In the genomic region with DNA sequence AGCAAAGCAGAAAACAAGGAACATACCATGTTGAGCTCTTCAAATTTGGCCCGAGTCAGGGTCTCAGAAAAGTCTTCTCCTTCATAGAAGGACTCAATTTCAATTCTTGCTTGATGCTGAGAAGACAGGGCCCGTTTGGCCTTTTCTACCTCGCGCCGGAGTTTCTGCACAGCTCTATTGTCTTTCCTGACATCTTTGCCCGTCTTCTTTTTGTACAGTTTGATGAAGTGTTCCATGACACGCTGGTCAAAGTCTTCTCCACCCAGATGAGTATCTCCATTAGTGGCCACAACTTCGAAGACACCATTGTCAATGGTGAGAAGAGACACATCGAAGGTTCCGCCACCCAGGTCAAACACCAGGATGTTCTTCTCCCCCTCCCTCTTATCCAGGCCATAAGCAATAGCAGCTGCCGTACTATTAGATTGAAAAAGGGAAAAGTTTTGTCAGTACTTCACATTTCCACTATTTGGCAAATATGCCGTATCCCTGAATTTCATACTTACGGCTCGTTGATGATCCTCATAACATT, we compare ENCODE assay signal across 1 cellular context.
TF ChIP-seq lines count a peak whose summit lies in the region.

No MANE protein-coding gene starts in this region.

TF ChIP-seq in K562, 482 proteins besides CTCF, POLR2A, EP300 and RAD21 (continued from another document and continues in another):
- TF ChIP-seq, protein P1, sequence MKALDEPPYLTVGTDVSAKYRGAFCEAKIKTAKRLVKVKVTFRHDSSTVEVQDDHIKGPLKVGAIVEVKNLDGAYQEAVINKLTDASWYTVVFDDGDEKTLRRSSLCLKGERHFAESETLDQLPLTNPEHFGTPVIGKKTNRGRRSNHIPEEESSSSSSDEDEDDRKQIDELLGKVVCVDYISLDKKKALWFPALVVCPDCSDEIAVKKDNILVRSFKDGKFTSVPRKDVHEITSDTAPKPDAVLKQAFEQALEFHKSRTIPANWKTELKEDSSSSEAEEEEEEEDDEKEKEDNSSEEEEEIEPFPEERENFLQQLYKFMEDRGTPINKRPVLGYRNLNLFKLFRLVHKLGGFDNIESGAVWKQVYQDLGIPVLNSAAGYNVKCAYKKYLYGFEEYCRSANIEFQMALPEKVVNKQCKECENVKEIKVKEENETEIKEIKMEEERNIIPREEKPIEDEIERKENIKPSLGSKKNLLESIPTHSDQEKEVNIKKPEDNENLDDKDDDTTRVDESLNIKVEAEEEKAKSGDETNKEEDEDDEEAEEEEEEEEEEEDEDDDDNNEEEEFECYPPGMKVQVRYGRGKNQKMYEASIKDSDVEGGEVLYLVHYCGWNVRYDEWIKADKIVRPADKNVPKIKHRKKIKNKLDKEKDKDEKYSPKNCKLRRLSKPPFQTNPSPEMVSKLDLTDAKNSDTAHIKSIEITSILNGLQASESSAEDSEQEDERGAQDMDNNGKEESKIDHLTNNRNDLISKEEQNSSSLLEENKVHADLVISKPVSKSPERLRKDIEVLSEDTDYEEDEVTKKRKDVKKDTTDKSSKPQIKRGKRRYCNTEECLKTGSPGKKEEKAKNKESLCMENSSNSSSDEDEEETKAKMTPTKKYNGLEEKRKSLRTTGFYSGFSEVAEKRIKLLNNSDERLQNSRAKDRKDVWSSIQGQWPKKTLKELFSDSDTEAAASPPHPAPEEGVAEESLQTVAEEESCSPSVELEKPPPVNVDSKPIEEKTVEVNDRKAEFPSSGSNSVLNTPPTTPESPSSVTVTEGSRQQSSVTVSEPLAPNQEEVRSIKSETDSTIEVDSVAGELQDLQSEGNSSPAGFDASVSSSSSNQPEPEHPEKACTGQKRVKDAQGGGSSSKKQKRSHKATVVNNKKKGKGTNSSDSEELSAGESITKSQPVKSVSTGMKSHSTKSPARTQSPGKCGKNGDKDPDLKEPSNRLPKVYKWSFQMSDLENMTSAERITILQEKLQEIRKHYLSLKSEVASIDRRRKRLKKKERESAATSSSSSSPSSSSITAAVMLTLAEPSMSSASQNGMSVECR (CRISPR knock-in tag; IDR thresholded peaks at IDR 0.05) = 0 out of 2 replicates have a peak, but pooled peaks have one; percentile 61
- TF ChIP-seq, protein P2, sequence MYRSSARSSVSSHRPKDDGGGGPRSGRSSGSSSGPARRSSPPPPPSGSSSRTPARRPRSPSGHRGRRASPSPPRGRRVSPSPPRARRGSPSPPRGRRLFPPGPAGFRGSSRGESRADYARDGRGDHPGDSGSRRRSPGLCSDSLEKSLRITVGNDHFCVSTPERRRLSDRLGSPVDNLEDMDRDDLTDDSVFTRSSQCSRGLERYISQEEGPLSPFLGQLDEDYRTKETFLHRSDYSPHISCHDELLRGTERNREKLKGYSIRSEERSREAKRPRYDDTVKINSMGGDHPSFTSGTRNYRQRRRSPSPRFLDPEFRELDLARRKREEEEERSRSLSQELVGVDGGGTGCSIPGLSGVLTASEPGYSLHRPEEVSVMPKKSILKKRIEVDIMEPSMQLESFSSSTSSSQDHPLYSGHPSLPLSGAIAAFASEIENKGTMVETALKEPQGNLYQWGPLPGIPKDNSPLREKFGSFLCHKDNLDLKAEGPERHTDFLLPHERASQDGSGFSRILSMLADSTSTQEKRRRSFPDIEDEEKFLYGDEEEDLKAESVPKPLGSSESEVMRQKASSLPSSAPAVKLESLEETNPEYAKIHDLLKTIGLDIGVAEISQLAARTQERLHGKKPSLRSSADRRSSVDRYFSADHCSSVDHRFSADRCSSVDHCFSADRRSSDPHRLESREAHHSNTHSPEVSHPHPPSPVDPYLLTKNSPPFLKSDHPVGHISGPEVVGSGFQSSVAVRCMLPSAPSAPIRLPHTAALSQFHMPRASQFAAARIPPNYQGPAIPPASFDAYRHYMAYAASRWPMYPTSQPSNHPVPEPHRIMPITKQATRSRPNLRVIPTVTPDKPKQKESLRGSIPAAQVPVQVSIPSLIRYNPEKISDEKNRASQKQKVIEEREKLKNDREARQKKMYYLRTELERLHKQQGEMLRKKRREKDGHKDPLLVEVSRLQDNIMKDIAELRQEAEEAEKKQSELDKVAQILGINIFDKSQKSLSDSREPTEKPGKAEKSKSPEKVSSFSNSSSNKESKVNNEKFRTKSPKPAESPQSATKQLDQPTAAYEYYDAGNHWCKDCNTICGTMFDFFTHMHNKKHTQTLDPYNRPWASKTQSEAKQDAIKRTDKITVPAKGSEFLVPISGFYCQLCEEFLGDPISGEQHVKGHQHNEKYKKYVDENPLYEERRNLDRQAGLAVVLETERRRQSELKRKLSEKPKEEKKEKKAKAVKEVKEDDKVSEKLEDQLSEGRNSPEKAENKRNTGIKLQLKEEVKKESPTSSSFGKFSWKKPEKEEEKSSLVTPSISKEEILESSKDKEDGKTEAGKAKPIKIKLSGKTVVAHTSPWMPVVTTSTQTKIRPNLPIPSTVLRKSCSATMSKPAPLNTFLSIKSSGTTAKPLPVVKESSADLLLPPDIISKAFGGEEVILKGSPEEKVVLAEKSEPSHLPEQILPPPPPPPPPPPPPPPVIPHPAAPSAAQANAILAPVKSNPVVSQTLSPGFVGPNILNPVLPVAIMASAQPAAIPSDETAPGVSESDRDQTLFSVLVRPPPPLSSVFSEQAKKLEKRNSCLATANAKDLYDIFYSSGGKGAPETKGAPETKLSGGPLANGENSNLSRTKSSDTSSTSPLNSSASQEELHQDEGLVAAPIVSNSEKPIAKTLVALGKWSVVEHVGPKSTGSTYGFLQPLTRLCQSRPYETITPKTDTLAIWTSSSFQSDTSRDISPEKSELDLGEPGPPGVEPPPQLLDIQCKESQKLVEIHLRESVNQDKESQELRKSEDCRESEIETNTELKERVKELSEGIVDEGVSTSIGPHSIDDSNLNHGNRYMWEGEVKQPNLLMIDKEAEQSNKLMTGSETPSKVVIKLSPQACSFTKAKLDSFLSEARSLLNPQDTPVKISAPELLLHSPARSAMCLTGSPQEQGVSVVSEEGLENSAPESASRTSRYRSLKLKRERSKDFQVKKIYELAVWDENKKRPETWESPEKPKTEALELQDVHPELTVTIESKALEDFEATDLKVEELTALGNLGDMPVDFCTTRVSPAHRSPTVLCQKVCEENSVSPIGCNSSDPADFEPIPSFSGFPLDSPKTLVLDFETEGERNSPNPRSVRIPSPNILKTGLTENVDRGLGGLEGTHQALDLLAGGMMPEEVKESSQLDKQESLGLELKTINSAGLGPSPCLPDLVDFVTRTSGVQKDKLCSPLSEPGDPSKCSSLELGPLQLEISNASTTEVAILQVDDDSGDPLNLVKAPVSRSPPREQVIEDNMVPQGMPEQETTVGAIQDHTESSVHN (IDR thresholded peaks at IDR 0.05; ENCODE audit: borderline replicate concordance in 1 of 2, low read depth in 1 of 2) = no peak
- TF ChIP-seq SIX5 (IDR thresholded peaks at IDR 0.05; ENCODE audit: borderline replicate concordance in 1 of 2, insufficient read depth in 1 of 2, low read depth in 1 of 2, low read length in 2 of 2) (no peak), HNRNPH1 (optimal IDR thresholded peaks at IDR 0.05; ENCODE audit: low read depth, low read length) (no peak), CC2D1A (IDR thresholded peaks at IDR 0.05) (no peak), POLR2B (IDR thresholded peaks at IDR 0.05; ENCODE audit: low read depth, partially characterized antibody) (no peak), ZNF165 (CRISPR knock-in tag; IDR thresholded peaks at IDR 0.05; ENCODE audit: borderline replicate concordance) (no peak), IFI16 (CRISPR knock-in tag; IDR thresholded peaks at IDR 0.05) (no peak), NR2C2 (CRISPR knock-in tag; IDR thresholded peaks at IDR 0.05) (0 out of 2 replicates have a peak, but pooled peaks have one; percentile 11), NR2C2 (tag; IDR thresholded peaks at IDR 0.05) (no peak), ARHGAP35 (IDR thresholded peaks at IDR 0.05; ENCODE audit: partially characterized antibody) (no peak), STAT5A (IDR thresholded peaks at IDR 0.05; ENCODE audit: borderline replicate concordance, low read length) (no peak), KAT7 (CRISPR knock-in tag; IDR thresholded peaks at IDR 0.05; ENCODE audit: borderline replicate concordance) (no peak), ZNF23 (CRISPR knock-in tag; IDR thresholded peaks at IDR 0.05) (no peak), MTA3 (IDR thresholded peaks at IDR 0.05; ENCODE audit: borderline replicate concordance) (no peak), TAF15 (IDR thresholded peaks at IDR 0.05; ENCODE audit: low read depth, low read length) (no peak), ZNF436 (CRISPR knock-in tag; IDR thresholded peaks at IDR 0.05) (no peak), TEAD1 (CRISPR knock-in tag; IDR thresholded peaks at IDR 0.05) (0 out of 4 replicates have a peak, but pooled peaks of 1 of the 2 experiments have one; percentile 50), ZFP1 (CRISPR knock-in tag; IDR thresholded peaks at IDR 0.05) (no peak), CREBBP (IDR thresholded peaks at IDR 0.05; ENCODE audit: low read depth, low read length) (no peak), POLR3G (IDR thresholded peaks at IDR 0.05; ENCODE audit: extremely low read depth, insufficient read length, insufficient replicate concordance) (no peak), NRF1 (conservative IDR thresholded peaks at IDR 0.05 in 1 of 2, IDR thresholded peaks at IDR 0.05 in 1 of 2) (no peak), PHB (CRISPR knock-in tag; IDR thresholded peaks at IDR 0.05) (no peak)
- TF ChIP-seq, protein P3, sequence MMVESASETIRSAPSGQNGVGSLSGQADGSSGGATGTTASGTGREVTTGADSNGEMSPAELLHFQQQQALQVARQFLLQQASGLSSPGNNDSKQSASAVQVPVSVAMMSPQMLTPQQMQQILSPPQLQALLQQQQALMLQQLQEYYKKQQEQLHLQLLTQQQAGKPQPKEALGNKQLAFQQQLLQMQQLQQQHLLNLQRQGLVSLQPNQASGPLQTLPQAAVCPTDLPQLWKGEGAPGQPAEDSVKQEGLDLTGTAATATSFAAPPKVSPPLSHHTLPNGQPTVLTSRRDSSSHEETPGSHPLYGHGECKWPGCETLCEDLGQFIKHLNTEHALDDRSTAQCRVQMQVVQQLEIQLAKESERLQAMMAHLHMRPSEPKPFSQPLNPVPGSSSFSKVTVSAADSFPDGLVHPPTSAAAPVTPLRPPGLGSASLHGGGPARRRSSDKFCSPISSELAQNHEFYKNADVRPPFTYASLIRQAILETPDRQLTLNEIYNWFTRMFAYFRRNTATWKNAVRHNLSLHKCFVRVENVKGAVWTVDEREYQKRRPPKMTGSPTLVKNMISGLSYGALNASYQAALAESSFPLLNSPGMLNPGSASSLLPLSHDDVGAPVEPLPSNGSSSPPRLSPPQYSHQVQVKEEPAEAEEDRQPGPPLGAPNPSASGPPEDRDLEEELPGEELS (CRISPR knock-in tag; IDR thresholded peaks at IDR 0.05; ENCODE audit: borderline replicate concordance) = 0 out of 2 replicates have a peak, but pooled peaks have one; percentile 52
- TF ChIP-seq, protein P4, sequence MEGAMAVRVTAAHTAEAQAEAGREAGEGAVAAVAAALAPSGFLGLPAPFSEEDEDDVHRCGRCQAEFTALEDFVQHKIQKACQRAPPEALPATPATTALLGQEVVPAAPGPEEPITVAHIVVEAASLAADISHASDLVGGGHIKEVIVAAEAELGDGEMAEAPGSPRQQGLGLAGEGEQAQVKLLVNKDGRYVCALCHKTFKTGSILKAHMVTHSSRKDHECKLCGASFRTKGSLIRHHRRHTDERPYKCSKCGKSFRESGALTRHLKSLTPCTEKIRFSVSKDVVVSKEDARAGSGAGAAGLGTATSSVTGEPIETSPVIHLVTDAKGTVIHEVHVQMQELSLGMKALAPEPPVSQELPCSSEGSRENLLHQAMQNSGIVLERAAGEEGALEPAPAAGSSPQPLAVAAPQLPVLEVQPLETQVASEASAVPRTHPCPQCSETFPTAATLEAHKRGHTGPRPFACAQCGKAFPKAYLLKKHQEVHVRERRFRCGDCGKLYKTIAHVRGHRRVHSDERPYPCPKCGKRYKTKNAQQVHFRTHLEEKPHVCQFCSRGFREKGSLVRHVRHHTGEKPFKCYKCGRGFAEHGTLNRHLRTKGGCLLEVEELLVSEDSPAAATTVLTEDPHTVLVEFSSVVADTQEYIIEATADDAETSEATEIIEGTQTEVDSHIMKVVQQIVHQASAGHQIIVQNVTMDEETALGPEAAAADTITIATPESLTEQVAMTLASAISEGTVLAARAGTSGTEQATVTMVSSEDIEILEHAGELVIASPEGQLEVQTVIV (CRISPR knock-in tag; IDR thresholded peaks at IDR 0.05; ENCODE audit: borderline replicate concordance) = no peak
- TF ChIP-seq, protein P5, sequence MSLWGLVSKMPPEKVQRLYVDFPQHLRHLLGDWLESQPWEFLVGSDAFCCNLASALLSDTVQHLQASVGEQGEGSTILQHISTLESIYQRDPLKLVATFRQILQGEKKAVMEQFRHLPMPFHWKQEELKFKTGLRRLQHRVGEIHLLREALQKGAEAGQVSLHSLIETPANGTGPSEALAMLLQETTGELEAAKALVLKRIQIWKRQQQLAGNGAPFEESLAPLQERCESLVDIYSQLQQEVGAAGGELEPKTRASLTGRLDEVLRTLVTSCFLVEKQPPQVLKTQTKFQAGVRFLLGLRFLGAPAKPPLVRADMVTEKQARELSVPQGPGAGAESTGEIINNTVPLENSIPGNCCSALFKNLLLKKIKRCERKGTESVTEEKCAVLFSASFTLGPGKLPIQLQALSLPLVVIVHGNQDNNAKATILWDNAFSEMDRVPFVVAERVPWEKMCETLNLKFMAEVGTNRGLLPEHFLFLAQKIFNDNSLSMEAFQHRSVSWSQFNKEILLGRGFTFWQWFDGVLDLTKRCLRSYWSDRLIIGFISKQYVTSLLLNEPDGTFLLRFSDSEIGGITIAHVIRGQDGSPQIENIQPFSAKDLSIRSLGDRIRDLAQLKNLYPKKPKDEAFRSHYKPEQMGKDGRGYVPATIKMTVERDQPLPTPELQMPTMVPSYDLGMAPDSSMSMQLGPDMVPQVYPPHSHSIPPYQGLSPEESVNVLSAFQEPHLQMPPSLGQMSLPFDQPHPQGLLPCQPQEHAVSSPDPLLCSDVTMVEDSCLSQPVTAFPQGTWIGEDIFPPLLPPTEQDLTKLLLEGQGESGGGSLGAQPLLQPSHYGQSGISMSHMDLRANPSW (CRISPR knock-in tag; IDR thresholded peaks at IDR 0.05) = 0 out of 2 replicates have a peak, but pooled peaks have one; percentile 50
- TF ChIP-seq, protein P6, sequence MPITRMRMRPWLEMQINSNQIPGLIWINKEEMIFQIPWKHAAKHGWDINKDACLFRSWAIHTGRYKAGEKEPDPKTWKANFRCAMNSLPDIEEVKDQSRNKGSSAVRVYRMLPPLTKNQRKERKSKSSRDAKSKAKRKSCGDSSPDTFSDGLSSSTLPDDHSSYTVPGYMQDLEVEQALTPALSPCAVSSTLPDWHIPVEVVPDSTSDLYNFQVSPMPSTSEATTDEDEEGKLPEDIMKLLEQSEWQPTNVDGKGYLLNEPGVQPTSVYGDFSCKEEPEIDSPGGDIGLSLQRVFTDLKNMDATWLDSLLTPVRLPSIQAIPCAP (CRISPR knock-in tag; IDR thresholded peaks at IDR 0.05; ENCODE audit: borderline replicate concordance) = no peak
- TF ChIP-seq, protein P7, sequence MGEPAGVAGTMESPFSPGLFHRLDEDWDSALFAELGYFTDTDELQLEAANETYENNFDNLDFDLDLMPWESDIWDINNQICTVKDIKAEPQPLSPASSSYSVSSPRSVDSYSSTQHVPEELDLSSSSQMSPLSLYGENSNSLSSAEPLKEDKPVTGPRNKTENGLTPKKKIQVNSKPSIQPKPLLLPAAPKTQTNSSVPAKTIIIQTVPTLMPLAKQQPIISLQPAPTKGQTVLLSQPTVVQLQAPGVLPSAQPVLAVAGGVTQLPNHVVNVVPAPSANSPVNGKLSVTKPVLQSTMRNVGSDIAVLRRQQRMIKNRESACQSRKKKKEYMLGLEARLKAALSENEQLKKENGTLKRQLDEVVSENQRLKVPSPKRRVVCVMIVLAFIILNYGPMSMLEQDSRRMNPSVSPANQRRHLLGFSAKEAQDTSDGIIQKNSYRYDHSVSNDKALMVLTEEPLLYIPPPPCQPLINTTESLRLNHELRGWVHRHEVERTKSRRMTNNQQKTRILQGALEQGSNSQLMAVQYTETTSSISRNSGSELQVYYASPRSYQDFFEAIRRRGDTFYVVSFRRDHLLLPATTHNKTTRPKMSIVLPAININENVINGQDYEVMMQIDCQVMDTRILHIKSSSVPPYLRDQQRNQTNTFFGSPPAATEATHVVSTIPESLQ (CRISPR knock-in tag; IDR thresholded peaks at IDR 0.05) = no peak
